8 cellular contexts compared by ENCODE assay signal in genomic region chr12:82688619-82689018, GRCh38. TPM values are rescaled to one million over a fixed set of nuclear protein-coding genes. Genes with fewer than 3 reads are reported as not detected.
DNase-seq lines count a peak whose midpoint lies in the region; ATAC-seq and TF ChIP-seq lines count a peak whose summit lies in the region.

No MANE protein-coding gene starts in this region.

- peaks cover 5% of the 10 kb centered on the region for H3K79me2 ChIP-seq in DOHH2 (ENCODE audit: control insufficient read depth, low read length)

- no peak for TF ChIP-seq CTCF in DOHH2 (IDR thresholded peaks at IDR 0.05; ENCODE audit: low read depth, low read length, poor library complexity, severe bottlenecking)

- no peaks in the 10 kb centered on the region for H4K20me1 ChIP-seq in DOHH2 (ENCODE audit: control insufficient read depth, insufficient read depth, low read depth, low read length)

- H3K23ac ChIP-seq in neuronal stem cell (ENCODE audit: low read depth, low read length, poor library complexity), result no peak overlapping the region

- no peak overlapping the region for H4K91ac ChIP-seq in neuronal stem cell (ENCODE audit: low read depth, low read length, poor library complexity)

- no peak overlapping the region for H2BK120ac ChIP-seq in neuronal stem cell (ENCODE audit: low read depth, low read length)

- H3K27ac ChIP-seq in DOHH2 (ENCODE audit: low read depth, low read length) (no peak overlapping the region), duodenal mucosa (ENCODE audit: low read depth, low read length) (no peak overlapping the region), neuronal stem cell (replicated peaks; ENCODE audit: low read length) (no peak overlapping the region)

- peaks cover 35% of the 10 kb centered on the region for H3K4me1 ChIP-seq in DOHH2 (ENCODE audit: control insufficient read depth, low read length)
- peaks cover 15 to 16% of the 10 kb centered on the region in 2 donors for H3K4me1 ChIP-seq in duodenal mucosa (ENCODE audit: control insufficient read depth in 1 of 2, insufficient read depth in 2 of 2, low read length in 2 of 2)
- H3K4me1 ChIP-seq in neuronal stem cell (ENCODE audit: control insufficient read depth in 2 of 2, insufficient read depth in 1 of 2, low read depth in 1 of 2, low read length in 2 of 2), result peaks cover 2 to 4% of the 10 kb centered on the region in 2 donors

- H2BK12ac ChIP-seq in neuronal stem cell (ENCODE audit: low read length), result no peak overlapping the region

- no peak for ATAC-seq in GM18498 (IDR thresholded peaks at IDR 0.05; ENCODE audit: unreplicated experiment)
- ATAC-seq in HG03108 (IDR thresholded peaks at IDR 0.05; ENCODE audit: unreplicated experiment), result no peak

- no CpG with 5 or more reads among the region's 7 CpGs for WGBS in neuronal stem cell (ENCODE audit: extremely low coverage in 2 of 2, insufficient read length in 2 of 2, insufficient replicate concordance in 1 of 2), 2 donors

- peak overlapping the region; percentile 60 to 92 for H3K9ac ChIP-seq in duodenal mucosa (ENCODE audit: low read depth in 1 of 2, low read length in 2 of 2)
- H3K9ac ChIP-seq in neuronal stem cell (ENCODE audit: low read depth, low read length, poor library complexity), result no peak overlapping the region

- no peak overlapping the region for H2AK5ac ChIP-seq in neuronal stem cell (ENCODE audit: low read depth, low read length)

- H3K9me3 ChIP-seq in DOHH2 (ENCODE audit: control insufficient read depth, insufficient read depth, low read length), result no peaks in the 10 kb centered on the region
- H3K9me3 ChIP-seq in duodenal mucosa (ENCODE audit: control insufficient read depth in 1 of 2, low read length in 2 of 2), result no peaks in the 10 kb centered on the region
- H3K9me3 ChIP-seq in neuronal stem cell (replicated peaks in 1 of 2; ENCODE audit: control insufficient read depth in 2 of 2, insufficient read depth in 1 of 2, low read depth in 1 of 2, low read length in 2 of 2), result peaks cover 0 to 7% of the 10 kb centered on the region in 2 donors

- H2AFZ ChIP-seq in neuronal stem cell (ENCODE audit: low read length), result no peak overlapping the region

- no peak overlapping the region for H3K18ac ChIP-seq in neuronal stem cell (ENCODE audit: low read length)

- H3K36me3 ChIP-seq in DOHH2 (ENCODE audit: control insufficient read depth, low read length) (no peaks in the 10 kb centered on the region), duodenal mucosa (ENCODE audit: control insufficient read depth in 1 of 2, insufficient read depth in 2 of 2, low read length in 2 of 2) (no peaks in the 10 kb centered on the region), neuronal stem cell (replicated peaks in 1 of 2; ENCODE audit: control insufficient read depth in 2 of 2, insufficient read depth in 2 of 2, low read length in 2 of 2) (peaks cover 0 to 33% of the 10 kb centered on the region in 2 donors)

- H3K9me2 ChIP-seq in DOHH2 (replicated peaks; ENCODE audit: control insufficient read depth, low read length), result no peaks in the 10 kb centered on the region

- H3K79me1 ChIP-seq in neuronal stem cell (ENCODE audit: low read depth, low read length), result peaks cover 6% of the 10 kb centered on the region

- DNase-seq in NCI-H128 (lab: John Stamatoyannopoulos, UW; ENCODE audit: unreplicated experiment) (peak; percentile 28), neuronal stem cell (ENCODE audit: low spot score) (no peak), OCI-M1 (lab: John Stamatoyannopoulos, UW) (no peak), NCI-H146 treated with DMSO at 0.1 percent for 48 hours (lab: John Stamatoyannopoulos, UW; ENCODE audit: unreplicated experiment) (no peak)

- H3K4me3 ChIP-seq in DOHH2 (ENCODE audit: low read length), result peak overlapping the region; percentile 85
- H3K4me3 ChIP-seq in duodenal mucosa (ENCODE audit: low read depth in 1 of 2, low read length in 2 of 2), result peak overlapping the region; percentile 80 to 100
- H3K4me3 ChIP-seq in neuronal stem cell (ENCODE audit: low read length in 2 of 2), result peak overlapping the region in 1 of 2 donors; percentile 72

- no peak overlapping the region for H4K8ac ChIP-seq in neuronal stem cell (ENCODE audit: low read depth, low read length)

- H3K4ac ChIP-seq in neuronal stem cell (ENCODE audit: low read length), result no peak overlapping the region

- H3K4me2 ChIP-seq in DOHH2 (ENCODE audit: low read length) (peak overlapping the region; percentile 78), neuronal stem cell (ENCODE audit: insufficient read depth, low read length, poor library complexity, severe bottlenecking) (peak overlapping the region; percentile 51)

- no peak overlapping the region for H2BK5ac ChIP-seq in neuronal stem cell (ENCODE audit: low read length)

- H3K27me3 ChIP-seq in DOHH2 (ENCODE audit: control insufficient read depth, low read length), result no peaks in the 10 kb centered on the region; the same call in 1 of the 2 replicates
- no peaks in the 10 kb centered on the region for H3K27me3 ChIP-seq in duodenal mucosa (ENCODE audit: control insufficient read depth in 1 of 2, insufficient read depth in 2 of 2, low read length in 2 of 2)
- H3K27me3 ChIP-seq in neuronal stem cell (ENCODE audit: control insufficient read depth in 3 of 3, insufficient read depth in 3 of 3, low read depth in 1 of 3, low read length in 3 of 3), result no peaks in the 10 kb centered on the region

- H2BK15ac ChIP-seq in neuronal stem cell (ENCODE audit: low read length), result no peak overlapping the region

- no peaks in the 10 kb centered on the region for H3F3A ChIP-seq in DOHH2 (ENCODE audit: control insufficient read depth, insufficient read depth)

- H3K14ac ChIP-seq in neuronal stem cell (ENCODE audit: low read length), result no peak overlapping the region

RNA-seq across cellular contexts. Expression of gene TMTC2, which starts 1.9 kb away (rescaled TPM):
- polyA plus RNA-seq in neuronal stem cell (2013, experiment 1 of 2), result 15.7 TPM
- polyA plus RNA-seq in neuronal stem cell (2013, experiment 2 of 2), result 15.6 TPM
